In genomic region chr19:13929956-13930355, GRCh38 we compare ENCODE assay signal across 20 cellular contexts.
"Had no signal": no experiment of that assay in that cellular context is flagged by ENCODE, and none has a peak within 500 bp of the region (broad histone marks: within the 10 kb centered on the region; RNA-seq: fewer than 3 reads in every experiment).

No MANE protein-coding gene starts in this region.

- H3K27ac ChIP-seq: cardiac muscle cell, PC-9, VCaP had no signal

- DNase-seq: activated CD4-positive, alpha-beta memory T cell treated with anti-CD3 and anti-CD28 coated beads, Interleukin-2, amount 10 ng/mL, durations not matched to agents 7 days and 5 days; activated CD4-positive, alpha-beta T cell treated with anti-CD3 and anti-CD28 coated beads for 36 hours; activated CD4-positive, alpha-beta T cell treated with anti-CD3 and anti-CD28 coated beads, Interleukin-2, amount 50 U/mL, for 1 hour; activated gamma-delta T cell; activated naive CD4-positive, alpha-beta T cell treated with anti-CD3 and anti-CD28 coated beads for 36 hours; activated T-cell treated with anti-CD3 and anti-CD28 coated beads for 4 hours; activated T-cell treated with anti-CD3 and anti-CD28 coated beads, Interleukin-2, amount 50 U/mL, for 48 hours; amygdala; MM.1S; NCI-H1105; NCI-H2029; NCI-H2107; NCI-H226; NCI-H526; PC-9; SIG-M5; T-helper 1 cell had no signal

- ATAC-seq: activated CD4-positive, alpha-beta T cell treated with anti-CD3 and anti-CD28 coated beads for 36 hours; activated T-helper 17 cell treated with anti-CD3 and anti-CD28 coated beads, Interleukin-2, amount 50 U/mL, for 72 hours had no signal
